In genomic region chr3:123076496-123077418, GRCh38 we compare ENCODE assay signal across 12 cellular contexts. TPM values are rescaled to one million over a fixed set of nuclear protein-coding genes. Genes with fewer than 3 reads are reported as not detected.
DNase-seq lines count a peak whose midpoint lies in the region; ATAC-seq and TF ChIP-seq lines count a peak whose summit lies in the region.
"Had no signal": no experiment of that assay in that cellular context is flagged by ENCODE, and none has a peak within 500 bp of the region (broad histone marks: within the 10 kb centered on the region; RNA-seq: fewer than 3 reads in every experiment).

No MANE protein-coding gene starts in this region.

- H2AFZ ChIP-seq in HCT116 (ENCODE audit: low read depth, low read length, poor library complexity, severe bottlenecking) = no peak overlapping the region
- H2AFZ ChIP-seq: GM23248 had no signal

- H3K79me2 ChIP-seq in HCT116 (ENCODE audit: insufficient read depth, low read length) = peaks cover 98% of the 10 kb centered on the region

- H3K36me3 ChIP-seq in HCT116 (ENCODE audit: control insufficient read depth in 1 of 2, insufficient read depth in 2 of 2, low read length in 2 of 2) = no peaks in the 10 kb centered on the region
- H3K36me3 ChIP-seq in sigmoid colon = no peaks in the 10 kb centered on the region
- H3K36me3 ChIP-seq: SJSA1 had no signal

- BruUV-seq in HCT116 (replicated peaks; lab: Mats Ljungman, UMichigan) = no TSS peak

- ATAC-seq in HCT116 = no peak
- no peak for ATAC-seq in HG02840 (IDR thresholded peaks at IDR 0.05; ENCODE audit: low FRiP score, unreplicated experiment)
- ATAC-seq: activated CD8-positive, alpha-beta T cell treated with anti-CD3 and anti-CD28 coated beads, Interleukin-2, amount 10 ng/mL, durations not matched to agents 7 days and 5 days had no signal

- 0 out of 2 replicates have a peak overlapping the region, but pooled peaks have one; percentile 11 for H3K27ac ChIP-seq in HCT116 (ENCODE audit: low read depth, low read length)
- peak overlapping the region; percentile 69 to 79 (median 76) for H3K27ac ChIP-seq in sigmoid colon
- H3K27ac ChIP-seq: GM23248, SJSA1 had no signal

- H3K9me2 ChIP-seq in HCT116 (ENCODE audit: insufficient read depth) = no peaks in the 10 kb centered on the region

- H3K9me3 ChIP-seq in HCT116 (ENCODE audit: control insufficient read depth in 1 of 2, insufficient read depth in 1 of 2, low read depth in 1 of 2, low read length in 2 of 2) (no peaks in the 10 kb centered on the region), sigmoid colon (no peaks in the 10 kb centered on the region)
- H3K9me3 ChIP-seq: Caco-2, SJSA1 had no signal

- H3K9ac ChIP-seq in HCT116 (ENCODE audit: low read length) = no peak overlapping the region
- H3K9ac ChIP-seq: GM23248 had no signal

- peaks cover 11% of the 10 kb centered on the region; the same call in 1 of the 2 replicates for H4K20me1 ChIP-seq in HCT116 (ENCODE audit: insufficient read depth)

- POLR2A ChIA-PET in HCT116 (lab: Charles Lee) = interaction anchor here (2.3 kb wide), 1 partner anchor 9 kb away, joined by 8 read pairs; the partner anchor contains the start of gene PDIA5

- DNase-seq in HCT116 (ENCODE audit: low read depth, low spot score) (no peak), NCI-H446 treated with DMSO at 0.1 percent for 48 hours (lab: John Stamatoyannopoulos, UW) (peak; percentile 74), fibroblast of the aortic adventitia (ENCODE audit: low read depth) (peak; percentile 62), sigmoid colon (peak; percentile 89), HuH-7 (ENCODE audit: low spot score) (no peak), GM13977 (ENCODE audit: low spot score) (no peak)
- no peak for DNase-seq in stimulated activated CD4-positive, alpha-beta T cell treated with anti-CD3 and anti-CD28 coated beads, Interleukin-2, amount 100 ng/mL, for 48 hours
- DNase-seq: activated CD8-positive, alpha-beta T cell treated with anti-CD3 and anti-CD28 coated beads, Interleukin-2, amount 10 ng/mL, durations not matched to agents 7 days and 5 days; Caco-2; GM23248 had no signal

- H3K4me3 ChIP-seq in HCT116 (replicated peaks in 1 of 2; ENCODE audit: low read depth in 1 of 2, low read length in 2 of 2) = no peak overlapping the region
- no peak overlapping the region for H3K4me3 ChIP-seq in fibroblast of the aortic adventitia (ENCODE audit: low read depth, low read length)
- H3K4me3 ChIP-seq in sigmoid colon = no peak overlapping the region
- H3K4me3 ChIP-seq: GM23248, SJSA1 had no signal

- intact Hi-C loops in HCT116 (cut with micrococcal nuclease) = no loop called here
- intact Hi-C loops in sigmoid colon (cut with DNase I) = no loop called here

- TF ChIP-seq CTCF in HCT116 (IDR thresholded peaks at IDR 0.05 in 2 of 3, conservative IDR thresholded peaks at IDR 0.05 in 1 of 3; ENCODE audit: borderline replicate concordance in 1 of 3, insufficient read depth in 1 of 3, low read depth in 2 of 3, low read length in 2 of 3) = no peak
- TF ChIP-seq CTCF in fibroblast of the aortic adventitia (IDR thresholded peaks at IDR 0.05; ENCODE audit: insufficient read depth, low read length) = no peak
- no peak for TF ChIP-seq CTCF in sigmoid colon (IDR thresholded peaks at IDR 0.05)
- TF ChIP-seq CTCF in GM13977 (IDR thresholded peaks at IDR 0.05; ENCODE audit: extremely low read depth, insufficient read depth, missing control alignments) = no peak

- no peak for TF ChIP-seq EP300 in sigmoid colon (IDR thresholded peaks at IDR 0.05)

- TF ChIP-seq POLR2A in HCT116 (IDR thresholded peaks at IDR 0.05; ENCODE audit: borderline replicate concordance, extremely low read depth, insufficient read depth, insufficient read length) (no peak), sigmoid colon (IDR thresholded peaks at IDR 0.05) (no peak)

- CTCF ChIA-PET in HCT116 (lab: Charles Lee) = interaction anchor here (1.1 kb wide), 1 partner anchor 9 kb away, joined by 3 read pairs; no protein-coding TSS in a partner anchor

- no peaks in the 10 kb centered on the region for H3K27me3 ChIP-seq in HCT116 (ENCODE audit: insufficient read depth, low read length)
- no peaks in the 10 kb centered on the region for H3K27me3 ChIP-seq in sigmoid colon

- TF ChIP-seq RAD21 in HCT116 (IDR thresholded peaks at IDR 0.05; ENCODE audit: low read depth) = no peak

- peak overlapping the region; percentile 19; the same call in 1 of the 2 replicates for H3K4me2 ChIP-seq in HCT116 (ENCODE audit: low read length)

- RAD21 ChIA-PET in HCT116 (lab: Charles Lee; ENCODE audit: low non-redundant PET in 1 of 2, low total read pairs in 2 of 2, uncharacterized antibody in 2 of 2, unreplicated experiment in 2 of 2) = interaction anchor here in 1 of 2 experiments (0.5 kb wide), 1 partner anchor 137 kb away, joined by 3 read pairs; no protein-coding TSS in a partner anchor

- peaks cover 51 to 88% of the 10 kb centered on the region in 2 experiments for H3K4me1 ChIP-seq in HCT116 (ENCODE audit: control insufficient read depth in 1 of 2, insufficient read depth in 2 of 2, low read length in 2 of 2)
- peaks cover 0 to 57% (median 49%) of the 10 kb centered on the region in 4 donors for H3K4me1 ChIP-seq in sigmoid colon

- in situ Hi-C loops in GM13977 (cut with MboI; ENCODE audit: low pct_unique_long_range_greater_than_20kb, low sequenced_read_pairs, unreplicated experiment) = no loop called here

- WGBS in sigmoid colon, 2 donors = 11 to 40% methylated on average over 6 of the region's 6 CpGs

TF ChIP-seq in HCT116, 20 proteins besides CTCF, POLR2A, EP300 and RAD21:
- TF ChIP-seq, protein P1, sequence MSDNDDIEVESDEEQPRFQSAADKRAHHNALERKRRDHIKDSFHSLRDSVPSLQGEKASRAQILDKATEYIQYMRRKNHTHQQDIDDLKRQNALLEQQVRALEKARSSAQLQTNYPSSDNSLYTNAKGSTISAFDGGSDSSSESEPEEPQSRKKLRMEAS (IDR thresholded peaks at IDR 0.05) = no peak
- TF ChIP-seq, protein P2, sequence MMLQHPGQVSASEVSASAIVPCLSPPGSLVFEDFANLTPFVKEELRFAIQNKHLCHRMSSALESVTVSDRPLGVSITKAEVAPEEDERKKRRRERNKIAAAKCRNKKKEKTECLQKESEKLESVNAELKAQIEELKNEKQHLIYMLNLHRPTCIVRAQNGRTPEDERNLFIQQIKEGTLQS (IDR thresholded peaks at IDR 0.05) = no peak
- TF ChIP-seq SP1 (IDR thresholded peaks at IDR 0.05; ENCODE audit: low read depth) = 0 out of 2 replicates have a peak, but pooled peaks have one; percentile 33

RNA-seq across cellular contexts. Expression of gene PDIA5, which starts 9.9 kb away (rescaled TPM):
- total RNA-seq in HCT116 (2021; ENCODE audit: unreplicated experiment) (50.8 TPM), fibroblast of the aortic adventitia (ENCODE audit: low replicate concordance) (43.9 and 59.1 TPM in 2 replicates), sigmoid colon (10 to 100 TPM; 13.8 to 15.1 (median 14.2) TPM)
- polyA plus RNA-seq in HCT116 (2012) = 48.9 and 49.7 TPM in 2 replicates
- 10 to 100 TPM in 2 of 3 donors, 1 to 10 TPM in 1; 4.2 to 23.0 (median 10.8) TPM for polyA plus RNA-seq in sigmoid colon

RNA-seq across cellular contexts. Expression of gene SEMA5B, which starts 49.2 kb away (rescaled TPM):
- total RNA-seq in HCT116 (2021; ENCODE audit: unreplicated experiment) (0.15 TPM), fibroblast of the aortic adventitia (ENCODE audit: low replicate concordance) (0.18 and 0.41 TPM in 2 replicates), sigmoid colon (under 1 TPM in 3 of 4 donors, not detected in 1; 0.36 to 0.68 (median 0.55) TPM)
- polyA plus RNA-seq in HCT116 (2012) = 0.07 and 0.09 TPM in 2 replicates
- polyA plus RNA-seq in sigmoid colon = under 1 TPM in 2 of 3 donors, not detected in 1; 0.52 to 0.69 TPM
- total RNA-seq: activated CD8-positive, alpha-beta T cell treated with anti-CD3 and anti-CD28 coated beads, Interleukin-2, amount 10 ng/mL, durations not matched to agents 7 days and 5 days; GM23248; SJSA1 had no signal
- polyA plus RNA-seq: GM23248 had no signal

Comparison
In these comparisons a context has a peak if more than half of its experiments do, and no peak if none do; other contexts are left out.
1. DNase-seq: peak in NCI-H446 treated with DMSO at 0.1 percent for 48 hours (single experiment), fibroblast of the aortic adventitia (single experiment) and sigmoid colon (single experiment); none in HCT116 (single experiment), stimulated activated CD4-positive, alpha-beta T cell treated with anti-CD3 and anti-CD28 coated beads, Interleukin-2, amount 100 ng/mL, for 48 hours (0 of 2), HuH-7 (single experiment) and GM13977 (single experiment).